In genomic region chr12:107610030-107610859, GRCh38 we compare ENCODE assay signal across 8 cellular contexts.
DNase-seq lines count a peak whose midpoint lies in the region; ATAC-seq, FAIRE-seq and TF ChIP-seq lines count a peak whose summit lies in the region.

No MANE protein-coding gene starts in this region.

- no peaks in the 10 kb centered on the region for H3K4me1 ChIP-seq in cardiac muscle cell (ENCODE audit: low read depth)
- H3K4me1 ChIP-seq in GM12878 (ENCODE audit: control insufficient read depth, insufficient read depth, low read length), result no peaks in the 10 kb centered on the region
- no peaks in the 10 kb centered on the region for H3K4me1 ChIP-seq in liver (ENCODE audit: control insufficient read depth in 4 of 4, insufficient read depth in 4 of 4, low read length in 3 of 4)

- H3K79me2 ChIP-seq in GM12878 (ENCODE audit: control insufficient read depth, insufficient read depth, low read length), result no peaks in the 10 kb centered on the region

- RAD21 ChIA-PET in GM12878 (lab: Charles Lee; ENCODE audit: unreplicated experiment), result interaction anchor here (3.4 to 5.4 kb wide), 2 partner anchors 479 kb away, joined by 13 to 71 read pairs; no protein-coding TSS in a partner anchor

- TF ChIP-seq POLR2A in GM12878 (IDR thresholded peaks at IDR 0.05; ENCODE audit: low read depth, low read length), result no peak

- CTCF ChIA-PET in GM12878 (lab: Yijun Ruan, JAX), result interaction anchor here (0.7 to 8.8 kb wide), 15 partner anchors 10 to 535 kb away, joined by 3 to 219 read pairs (median 4); no protein-coding TSS in a partner anchor

- in situ Hi-C loops in GM12878 (cut with MboI), result loop anchor here (5.0 kb wide), 1 partner anchor 478 kb away; no protein-coding TSS in a partner anchor

- no TSS peak for BruUV-seq in GM12878 (replicated peaks; lab: Mats Ljungman, UMichigan)

- 44% methylated on average over 20 of the region's 20 CpGs for whole genome bisulfite sequencing in GM12878 (ENCODE audit: insufficient coverage, insufficient replicate concordance, low lambda C conversion rate, missing lambda C conversion rate)
- 54% methylated on average over 20 of the region's 20 CpGs for WGBS in liver

- TF ChIP-seq CTCF in cardiac muscle cell (IDR thresholded peaks at IDR 0.05; ENCODE audit: low read depth, low read length) (peak; percentile 90), GM12878 (IDR thresholded peaks at IDR 0.05 in 2 of 3, conservative IDR thresholded peaks at IDR 0.05 in 1 of 3; ENCODE audit: control insufficient read depth in 2 of 3, extremely low read depth in 1 of 3, insufficient read depth in 1 of 3, low read depth in 3 of 3, low read length in 3 of 3) (peak; percentile 60 to 72 (median 68)), liver (IDR thresholded peaks at IDR 0.05; ENCODE audit: low read depth, low read length, missing input control) (peak; percentile 47)

- H3K4me2 ChIP-seq in GM12878 (ENCODE audit: control insufficient read depth, insufficient read depth), result no peak overlapping the region

- TF ChIP-seq EP300 in GM12878 (IDR thresholded peaks at IDR 0.05; ENCODE audit: borderline replicate concordance in 1 of 2, control insufficient read depth in 1 of 2, low read depth in 2 of 2, low read length in 2 of 2), result no peak

- no peaks in the 10 kb centered on the region for H4K20me1 ChIP-seq in GM12878 (ENCODE audit: control insufficient read depth, insufficient read depth)

- H3K9me3 ChIP-seq in cardiac muscle cell (ENCODE audit: low read depth) (no peaks in the 10 kb centered on the region), GM12878 (replicated peaks; ENCODE audit: control insufficient read depth, insufficient read depth, low read length) (no peaks in the 10 kb centered on the region), liver (ENCODE audit: control insufficient read depth in 4 of 4, low read length in 3 of 4) (no peaks in the 10 kb centered on the region)

- SMC1A ChIA-PET in GM12878 (lab: Charles Lee; ENCODE audit: uncharacterized antibody, unreplicated experiment), result interaction anchor here (1.0 to 7.9 kb wide), 2 partner anchors 204 to 478 kb away, joined by 3 to 94 read pairs; no protein-coding TSS in a partner anchor

- H3K9ac ChIP-seq in GM12878 (ENCODE audit: control insufficient read depth, insufficient read depth, low read length) (no peak overlapping the region), liver (ENCODE audit: low read depth in 1 of 2, low read length in 2 of 2) (no peak overlapping the region)

- H3K36me3 ChIP-seq in cardiac muscle cell, result no peaks in the 10 kb centered on the region
- H3K36me3 ChIP-seq in GM12878 (ENCODE audit: control insufficient read depth in 2 of 2, insufficient read depth in 2 of 2, low read length in 1 of 2), result no peaks in the 10 kb centered on the region
- no peaks in the 10 kb centered on the region for H3K36me3 ChIP-seq in liver (ENCODE audit: control insufficient read depth in 4 of 4, insufficient read depth in 3 of 4, low read depth in 1 of 4, low read length in 3 of 4)

- FAIRE-seq in GM12878 (lab: Jason Lieb, UNC), result no peak

- H3K4me3 ChIP-seq in cardiac muscle cell (no peak overlapping the region), GM12878 (no peak overlapping the region), liver (ENCODE audit: low read depth in 1 of 3, low read length in 3 of 3) (no peak overlapping the region)

- intact Hi-C loops in Right ventricle myocardium inferior (cut with DNase I) (loop anchor here (1.0 kb wide), 1 partner anchor 479 kb away; no protein-coding TSS in a partner anchor), GM12878 (cut with micrococcal nuclease; ENCODE audit: unreplicated experiment) (no loop called here)

- DNase-seq in cardiac muscle cell (ENCODE audit: low read depth in 1 of 2, low spot score in 1 of 2) (peak; percentile 44 to 54), Right ventricle myocardium inferior (ENCODE audit: missing footprints) (no peak), NCI-H2029 (lab: John Stamatoyannopoulos, UW) (peak; percentile 5), GM12878 (ENCODE audit: low read depth, low spot score) (no peak)

- POLR2A ChIA-PET in GM12878 (lab: Charles Lee), result no interaction called here

- no peak overlapping the region for H3K27ac ChIP-seq in cardiac muscle cell
- no peak overlapping the region for H3K27ac ChIP-seq in GM12878 (ENCODE audit: control insufficient read depth, insufficient read depth)
- no peak overlapping the region for H3K27ac ChIP-seq in liver (ENCODE audit: low read depth in 1 of 2, low read length in 2 of 2)

- no peak overlapping the region for H2AFZ ChIP-seq in GM12878 (ENCODE audit: control insufficient read depth, low read depth, low read length)

- H3K27me3 ChIP-seq in cardiac muscle cell (no peaks in the 10 kb centered on the region), GM12878 (replicated peaks in 1 of 2; ENCODE audit: control insufficient read depth in 2 of 2, insufficient read depth in 2 of 2, low read length in 1 of 2) (no peaks in the 10 kb centered on the region), liver (ENCODE audit: control insufficient read depth in 4 of 4, insufficient read depth in 4 of 4, low read length in 3 of 4) (no peaks in the 10 kb centered on the region)

- TF ChIP-seq RAD21 in GM12878 (IDR thresholded peaks at IDR 0.05; ENCODE audit: insufficient read depth, low read depth, low read length) (peak; percentile 66), liver (IDR thresholded peaks at IDR 0.05) (peak; percentile 75 to 80)

- ATAC-seq in Right ventricle myocardium inferior (no peak), GM12878 (peak; percentile 57), HG02759 (IDR thresholded peaks at IDR 0.05; ENCODE audit: unreplicated experiment) (no peak), HG03469 (IDR thresholded peaks at IDR 0.05; ENCODE audit: unreplicated experiment) (no peak), HG02678 (IDR thresholded peaks at IDR 0.05; ENCODE audit: unreplicated experiment) (no peak)

TF ChIP-seq in GM12878, 131 proteins besides CTCF, POLR2A, EP300 and RAD21:
- TF ChIP-seq ZZZ3 (IDR thresholded peaks at IDR 0.05; ENCODE audit: control insufficient read depth, insufficient read length, low read depth), result no peak
- TF ChIP-seq SMC3 (IDR thresholded peaks at IDR 0.05; ENCODE audit: borderline replicate concordance, low read length), result peak; percentile 42; the same call in 1 of the 2 replicates

TF ChIP-seq in liver, 16 proteins besides CTCF, POLR2A, EP300 and RAD21:
- TF ChIP-seq HNF4G (IDR thresholded peaks at IDR 0.05) (no peak), MAX (IDR thresholded peaks at IDR 0.05) (no peak), RXRA (IDR thresholded peaks at IDR 0.05) (no peak), JUND (IDR thresholded peaks at IDR 0.05) (no peak)

Comparison
In these comparisons a context has a peak if more than half of its experiments do, and no peak if none do; other contexts are left out.
1. DNase-seq: peak in cardiac muscle cell (2 of 2) and NCI-H2029 (single experiment); none in Right ventricle myocardium inferior (single experiment) and GM12878 (single experiment).
2. Peak in every context shown above with its lines, with median percentiles within 50 percentile points of each other: CTCF ChIP-seq.